Comparison of ENCODE assay signal across 2 cellular contexts in the genomic region with DNA sequence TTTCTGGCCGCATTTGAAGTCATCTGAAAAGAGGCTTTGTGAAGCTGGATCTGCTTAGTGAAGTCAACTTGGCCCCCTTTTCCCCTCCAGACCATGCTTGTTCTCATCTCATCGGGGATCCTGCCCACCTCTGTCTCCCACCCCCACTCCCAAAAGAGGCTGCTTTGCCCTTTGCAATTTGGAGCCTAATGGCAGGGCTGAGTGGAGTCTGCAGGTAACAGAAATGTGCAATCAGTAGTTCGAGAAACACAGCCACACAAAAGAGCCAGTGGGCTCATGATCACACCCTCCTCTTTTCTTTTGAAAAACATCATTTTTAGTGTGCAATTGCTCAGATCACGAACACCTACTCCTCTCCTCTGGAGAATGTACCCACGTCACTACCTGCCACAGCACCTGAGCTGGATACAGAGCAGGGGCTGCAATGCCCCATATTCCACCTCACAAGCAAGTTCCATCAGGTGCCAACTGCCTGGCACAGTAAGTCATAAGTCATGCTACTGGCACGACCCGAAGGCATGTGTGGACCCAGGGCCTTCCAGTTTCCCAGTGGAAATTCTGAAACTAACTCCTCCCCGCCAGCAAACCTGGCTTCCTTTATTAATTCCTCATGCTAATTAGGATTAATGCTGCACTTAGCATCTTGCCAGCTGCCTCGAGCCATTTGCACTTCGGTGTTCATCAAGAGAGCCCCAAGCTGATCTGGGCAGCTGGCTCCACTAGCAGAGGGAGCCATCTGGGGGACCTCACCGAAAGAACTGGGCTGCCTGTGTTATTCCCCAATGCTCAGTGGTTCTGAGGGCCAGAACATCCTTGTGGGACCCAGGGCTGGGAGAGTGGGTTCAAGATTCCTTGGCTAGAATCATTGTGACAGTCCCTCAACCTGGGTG.
TF ChIP-seq lines count a peak whose summit lies in the region.

No MANE protein-coding gene starts in this region.

TF ChIP-seq in GM23338, 12 proteins besides CTCF, POLR2A, EP300 and RAD21 (continues in another document):
- TF ChIP-seq ZNF331 (CRISPR knock-in tag; IDR thresholded peaks at IDR 0.05; ENCODE audit: low read depth) = no peak
- no peak for TF ChIP-seq ZNF114 (CRISPR knock-in tag; IDR thresholded peaks at IDR 0.05)
- TF ChIP-seq EZH2 (IDR thresholded peaks at IDR 0.05; ENCODE audit: low read depth, unreplicated experiment) = no peak
- TF ChIP-seq POLR2AphosphoS5 (IDR thresholded peaks at IDR 0.05; ENCODE audit: low read depth) = no peak
- no peak for TF ChIP-seq ETS1 (IDR thresholded peaks at IDR 0.05)
- no peak for TF ChIP-seq JUNB (IDR thresholded peaks at IDR 0.05; ENCODE audit: unreplicated experiment)
- TF ChIP-seq STAT1 (IDR thresholded peaks at IDR 0.05; ENCODE audit: unreplicated experiment) = no peak
- no peak for TF ChIP-seq ZNF462 (CRISPR knock-in tag; IDR thresholded peaks at IDR 0.05)

TF ChIP-seq in HepG2, 621 proteins besides CTCF, POLR2A, EP300 and RAD21:
- TF ChIP-seq, protein P1, sequence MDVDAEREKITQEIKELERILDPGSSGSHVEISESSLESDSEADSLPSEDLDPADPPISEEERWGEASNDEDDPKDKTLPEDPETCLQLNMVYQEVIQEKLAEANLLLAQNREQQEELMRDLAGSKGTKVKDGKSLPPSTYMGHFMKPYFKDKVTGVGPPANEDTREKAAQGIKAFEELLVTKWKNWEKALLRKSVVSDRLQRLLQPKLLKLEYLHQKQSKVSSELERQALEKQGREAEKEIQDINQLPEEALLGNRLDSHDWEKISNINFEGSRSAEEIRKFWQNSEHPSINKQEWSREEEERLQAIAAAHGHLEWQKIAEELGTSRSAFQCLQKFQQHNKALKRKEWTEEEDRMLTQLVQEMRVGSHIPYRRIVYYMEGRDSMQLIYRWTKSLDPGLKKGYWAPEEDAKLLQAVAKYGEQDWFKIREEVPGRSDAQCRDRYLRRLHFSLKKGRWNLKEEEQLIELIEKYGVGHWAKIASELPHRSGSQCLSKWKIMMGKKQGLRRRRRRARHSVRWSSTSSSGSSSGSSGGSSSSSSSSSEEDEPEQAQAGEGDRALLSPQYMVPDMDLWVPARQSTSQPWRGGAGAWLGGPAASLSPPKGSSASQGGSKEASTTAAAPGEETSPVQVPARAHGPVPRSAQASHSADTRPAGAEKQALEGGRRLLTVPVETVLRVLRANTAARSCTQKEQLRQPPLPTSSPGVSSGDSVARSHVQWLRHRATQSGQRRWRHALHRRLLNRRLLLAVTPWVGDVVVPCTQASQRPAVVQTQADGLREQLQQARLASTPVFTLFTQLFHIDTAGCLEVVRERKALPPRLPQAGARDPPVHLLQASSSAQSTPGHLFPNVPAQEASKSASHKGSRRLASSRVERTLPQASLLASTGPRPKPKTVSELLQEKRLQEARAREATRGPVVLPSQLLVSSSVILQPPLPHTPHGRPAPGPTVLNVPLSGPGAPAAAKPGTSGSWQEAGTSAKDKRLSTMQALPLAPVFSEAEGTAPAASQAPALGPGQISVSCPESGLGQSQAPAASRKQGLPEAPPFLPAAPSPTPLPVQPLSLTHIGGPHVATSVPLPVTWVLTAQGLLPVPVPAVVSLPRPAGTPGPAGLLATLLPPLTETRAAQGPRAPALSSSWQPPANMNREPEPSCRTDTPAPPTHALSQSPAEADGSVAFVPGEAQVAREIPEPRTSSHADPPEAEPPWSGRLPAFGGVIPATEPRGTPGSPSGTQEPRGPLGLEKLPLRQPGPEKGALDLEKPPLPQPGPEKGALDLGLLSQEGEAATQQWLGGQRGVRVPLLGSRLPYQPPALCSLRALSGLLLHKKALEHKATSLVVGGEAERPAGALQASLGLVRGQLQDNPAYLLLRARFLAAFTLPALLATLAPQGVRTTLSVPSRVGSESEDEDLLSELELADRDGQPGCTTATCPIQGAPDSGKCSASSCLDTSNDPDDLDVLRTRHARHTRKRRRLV (CRISPR knock-in tag; IDR thresholded peaks at IDR 0.05) = no peak
- TF ChIP-seq ZNF367 (CRISPR knock-in tag; IDR thresholded peaks at IDR 0.05; ENCODE audit: borderline replicate concordance) (no peak), ZNF580 (CRISPR knock-in tag; IDR thresholded peaks at IDR 0.05; ENCODE audit: borderline replicate concordance, low read depth) (no peak), GLI4 (CRISPR knock-in tag; IDR thresholded peaks at IDR 0.05; ENCODE audit: borderline replicate concordance) (no peak), GABPB1 (CRISPR knock-in tag; IDR thresholded peaks at IDR 0.05) (no peak), HMGA1 (CRISPR knock-in tag; conservative IDR thresholded peaks at IDR 0.05) (no peak), NPAS2 (CRISPR knock-in tag; IDR thresholded peaks at IDR 0.05; ENCODE audit: borderline replicate concordance) (no peak), ZKSCAN8 (CRISPR knock-in tag; IDR thresholded peaks at IDR 0.05; ENCODE audit: borderline replicate concordance) (no peak), ZNF30 (CRISPR knock-in tag; IDR thresholded peaks at IDR 0.05) (no peak), XBP1 (CRISPR knock-in tag; IDR thresholded peaks at IDR 0.05) (no peak), RCOR2 (CRISPR knock-in tag; IDR thresholded peaks at IDR 0.05) (no peak), ZNF224 (CRISPR knock-in tag; IDR thresholded peaks at IDR 0.05) (no peak), ZBTB44 (CRISPR knock-in tag; IDR thresholded peaks at IDR 0.05) (no peak), ZNF660 (CRISPR knock-in tag; IDR thresholded peaks at IDR 0.05; ENCODE audit: borderline replicate concordance, low read depth) (no peak)
- TF ChIP-seq, protein P2, sequence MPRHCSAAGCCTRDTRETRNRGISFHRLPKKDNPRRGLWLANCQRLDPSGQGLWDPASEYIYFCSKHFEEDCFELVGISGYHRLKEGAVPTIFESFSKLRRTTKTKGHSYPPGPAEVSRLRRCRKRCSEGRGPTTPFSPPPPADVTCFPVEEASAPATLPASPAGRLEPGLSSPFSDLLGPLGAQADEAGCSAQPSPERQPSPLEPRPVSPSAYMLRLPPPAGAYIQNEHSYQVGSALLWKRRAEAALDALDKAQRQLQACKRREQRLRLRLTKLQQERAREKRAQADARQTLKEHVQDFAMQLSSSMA (CRISPR knock-in tag; IDR thresholded peaks at IDR 0.05) = no peak
- TF ChIP-seq, protein P3, sequence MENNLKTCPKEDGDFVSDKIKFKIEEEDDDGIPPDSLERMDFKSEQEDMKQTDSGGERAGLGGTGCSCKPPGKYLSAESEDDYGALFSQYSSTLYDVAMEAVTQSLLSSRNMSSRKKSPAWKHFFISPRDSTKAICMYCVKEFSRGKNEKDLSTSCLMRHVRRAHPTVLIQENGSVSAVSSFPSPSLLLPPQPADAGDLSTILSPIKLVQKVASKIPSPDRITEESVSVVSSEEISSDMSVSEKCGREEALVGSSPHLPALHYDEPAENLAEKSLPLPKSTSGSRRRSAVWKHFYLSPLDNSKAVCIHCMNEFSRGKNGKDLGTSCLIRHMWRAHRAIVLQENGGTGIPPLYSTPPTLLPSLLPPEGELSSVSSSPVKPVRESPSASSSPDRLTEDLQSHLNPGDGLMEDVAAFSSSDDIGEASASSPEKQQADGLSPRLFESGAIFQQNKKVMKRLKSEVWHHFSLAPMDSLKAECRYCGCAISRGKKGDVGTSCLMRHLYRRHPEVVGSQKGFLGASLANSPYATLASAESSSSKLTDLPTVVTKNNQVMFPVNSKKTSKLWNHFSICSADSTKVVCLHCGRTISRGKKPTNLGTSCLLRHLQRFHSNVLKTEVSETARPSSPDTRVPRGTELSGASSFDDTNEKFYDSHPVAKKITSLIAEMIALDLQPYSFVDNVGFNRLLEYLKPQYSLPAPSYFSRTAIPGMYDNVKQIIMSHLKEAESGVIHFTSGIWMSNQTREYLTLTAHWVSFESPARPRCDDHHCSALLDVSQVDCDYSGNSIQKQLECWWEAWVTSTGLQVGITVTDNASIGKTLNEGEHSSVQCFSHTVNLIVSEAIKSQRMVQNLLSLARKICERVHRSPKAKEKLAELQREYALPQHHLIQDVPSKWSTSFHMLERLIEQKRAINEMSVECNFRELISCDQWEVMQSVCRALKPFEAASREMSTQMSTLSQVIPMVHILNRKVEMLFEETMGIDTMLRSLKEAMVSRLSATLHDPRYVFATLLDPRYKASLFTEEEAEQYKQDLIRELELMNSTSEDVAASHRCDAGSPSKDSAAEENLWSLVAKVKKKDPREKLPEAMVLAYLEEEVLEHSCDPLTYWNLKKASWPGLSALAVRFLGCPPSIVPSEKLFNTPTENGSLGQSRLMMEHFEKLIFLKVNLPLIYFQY (CRISPR knock-in tag; IDR thresholded peaks at IDR 0.05; ENCODE audit: borderline replicate concordance) = no peak
